22 cellular contexts compared by ENCODE assay signal in genomic region chr10:125994601-125995000, GRCh38.
A peak's percentile ranks its signal among the peaks of the same experiment; 100 is the strongest.
DNase-seq lines count a peak whose midpoint lies in the region; ATAC-seq and TF ChIP-seq lines count a peak whose summit lies in the region.
"Had no signal": no experiment of that assay in that cellular context is flagged by ENCODE, and none has a peak within 500 bp of the region (broad histone marks: within the 10 kb centered on the region; RNA-seq: fewer than 3 reads in every experiment).

No MANE protein-coding gene starts in this region.

- no peak overlapping the region for H3K27ac ChIP-seq in CD4-positive, CD25-positive, alpha-beta regulatory T cell (ENCODE audit: insufficient read depth, low read length, poor library complexity, severe bottlenecking)
- no peak overlapping the region for H3K27ac ChIP-seq in neural progenitor cell
- H3K27ac ChIP-seq: 22Rv1; A549; BLaER1 treated with 17β-estradiol and CSF1 and Interleukin-3, amounts not matched to agents 10 nM and 100 nM; C4-2B had no signal

- no peak overlapping the region for H2AFZ ChIP-seq in neural progenitor cell (replicated peaks)

- H3K4me1 ChIP-seq in CD4-positive, CD25-positive, alpha-beta regulatory T cell (ENCODE audit: control insufficient read depth, insufficient read depth, low read length, poor library complexity, severe bottlenecking): peaks cover 17% of the 10 kb centered on the region
- H3K4me1 ChIP-seq in adipocyte (ENCODE audit: control insufficient read depth, insufficient read depth, low read length): peaks cover 19% of the 10 kb centered on the region
- H3K4me1 ChIP-seq in neural progenitor cell: peaks cover 22% of the 10 kb centered on the region
- H3K4me1 ChIP-seq: A549; BLaER1 treated with 17β-estradiol and CSF1 and Interleukin-3, amounts not matched to agents 10 nM and 100 nM had no signal

- H3K27me3 ChIP-seq in CD4-positive, CD25-positive, alpha-beta regulatory T cell (ENCODE audit: control insufficient read depth, insufficient read depth, low read length): no peaks in the 10 kb centered on the region
- H3K27me3 ChIP-seq in adipocyte (replicated peaks; ENCODE audit: control insufficient read depth, insufficient read depth, low read length): no peaks in the 10 kb centered on the region
- H3K27me3 ChIP-seq in neural progenitor cell: no peaks in the 10 kb centered on the region
- H3K27me3 ChIP-seq: BLaER1 treated with 17β-estradiol and CSF1 and Interleukin-3, amounts not matched to agents 10 nM and 100 nM had no signal

- H3K79me2 ChIP-seq in neural progenitor cell (ENCODE audit: low read depth): no peaks in the 10 kb centered on the region

- H3K9ac ChIP-seq in adipocyte (ENCODE audit: low read length): peak overlapping the region; percentile 25
- no peak overlapping the region for H3K9ac ChIP-seq in neural progenitor cell
- H3K9ac ChIP-seq: BLaER1 treated with 17β-estradiol and CSF1 and Interleukin-3, amounts not matched to agents 10 nM and 100 nM had no signal

- H3K4me2 ChIP-seq in neural progenitor cell: no peak overlapping the region
- H3K4me2 ChIP-seq: A549; BLaER1 treated with 17β-estradiol and CSF1 and Interleukin-3, amounts not matched to agents 10 nM and 100 nM had no signal

- DNase-seq in CD4-positive, CD25-positive, alpha-beta regulatory T cell: no peak
- DNase-seq in adipocyte (ENCODE audit: low read depth) (no peak), neural progenitor cell (ENCODE audit: low spot score) (peak; percentile 52)
- DNase-seq in activated CD4-positive, alpha-beta T cell treated with anti-CD3 and anti-CD28 coated beads, Interleukin-2, amount 50 U/mL, for 48 hours: no peak
- DNase-seq in stimulated activated CD4-positive, alpha-beta T cell treated with anti-CD3 and anti-CD28 coated beads, Interleukin-2, amount 100 ng/mL, for 24 hours: no peak
- DNase-seq: AML-193; CD4-positive, alpha-beta memory T cell; CD8-positive, alpha-beta memory T cell; COR-L47; DMS 273 treated with DMSO at 0.1 percent for 48 hours; DMS153; DMS53; DMS79; DND-41; EL; GDM1 had no signal

- H3K9me3 ChIP-seq in CD4-positive, CD25-positive, alpha-beta regulatory T cell (ENCODE audit: control insufficient read depth in 2 of 2, low read length in 2 of 2): no peaks in the 10 kb centered on the region
- no peaks in the 10 kb centered on the region for H3K9me3 ChIP-seq in adipocyte (ENCODE audit: control insufficient read depth, low read length)
- no peaks in the 10 kb centered on the region for H3K9me3 ChIP-seq in neural progenitor cell (ENCODE audit: low read depth)
- H3K9me3 ChIP-seq: A549 had no signal

- ATAC-seq in CD4-positive, CD25-positive, alpha-beta regulatory T cell (ENCODE audit: low read depth in 2 of 2): no peak
- ATAC-seq: A549, GM12878 had no signal

- peaks cover 8 to 26% (median 19%) of the 10 kb centered on the region in 4 donors for H3K4me1 Mint-ChIP-seq in CD4-positive, CD25-positive, alpha-beta regulatory T cell
- H3K4me1 Mint-ChIP-seq in neural progenitor cell: peaks cover 6% of the 10 kb centered on the region
- H3K4me1 Mint-ChIP-seq: B cell had no signal

- peak overlapping the region in 2 of 4 donors; percentile 90 to 92 for H3K4me3 Mint-ChIP-seq in CD4-positive, CD25-positive, alpha-beta regulatory T cell
- no peak overlapping the region for H3K4me3 Mint-ChIP-seq in neural progenitor cell
- H3K4me3 Mint-ChIP-seq: B cell; CD4-positive, alpha-beta memory T cell; CD8-positive, alpha-beta memory T cell had no signal

- H3K27me3 Mint-ChIP-seq in CD4-positive, CD25-positive, alpha-beta regulatory T cell: no peaks in the 10 kb centered on the region
- H3K27me3 Mint-ChIP-seq in neural progenitor cell (ENCODE audit: insufficient read depth, low read depth): peaks cover 2% of the 10 kb centered on the region

- peaks cover 12% of the 10 kb centered on the region for H3F3A ChIP-seq in neural progenitor cell (ENCODE audit: low read depth)

- no peak overlapping the region for H3K4me3 ChIP-seq in CD4-positive, CD25-positive, alpha-beta regulatory T cell (ENCODE audit: low read depth, low read length)
- no peak overlapping the region for H3K4me3 ChIP-seq in adipocyte (ENCODE audit: low read length)
- H3K4me3 ChIP-seq in neural progenitor cell: no peak overlapping the region
- H3K4me3 ChIP-seq: A549; BLaER1 treated with 17β-estradiol and CSF1 and Interleukin-3, amounts not matched to agents 10 nM and 100 nM; GM12878 had no signal

- peaks cover 0 to 5% (median 0%) of the 10 kb centered on the region in 7 donors for H3K9me3 Mint-ChIP-seq in CD4-positive, CD25-positive, alpha-beta regulatory T cell
- peaks cover 3% of the 10 kb centered on the region for H3K9me3 Mint-ChIP-seq in neural progenitor cell
- H3K9me3 Mint-ChIP-seq: CD4-positive, alpha-beta memory T cell had no signal

- H3K36me3 Mint-ChIP-seq in CD4-positive, CD25-positive, alpha-beta regulatory T cell: no peaks in the 10 kb centered on the region
- H3K36me3 Mint-ChIP-seq in neural progenitor cell: peaks cover 2% of the 10 kb centered on the region
- H3K36me3 Mint-ChIP-seq: CD4-positive, alpha-beta memory T cell; CD8-positive, alpha-beta memory T cell had no signal

- H3K27ac Mint-ChIP-seq in CD4-positive, CD25-positive, alpha-beta regulatory T cell: peak overlapping the region in 2 of 3 donors; percentile 28 to 89
- no peak overlapping the region for H3K27ac Mint-ChIP-seq in neural progenitor cell
- H3K27ac Mint-ChIP-seq: B cell; CD4-positive, alpha-beta memory T cell; CD8-positive, alpha-beta memory T cell had no signal

- no peak for TF ChIP-seq CTCF in neural progenitor cell (IDR thresholded peaks at IDR 0.05)

- H4K20me1 ChIP-seq in neural progenitor cell (ENCODE audit: low read depth): no peaks in the 10 kb centered on the region
- H4K20me1 ChIP-seq: BLaER1 treated with 17β-estradiol and CSF1 and Interleukin-3, amounts not matched to agents 10 nM and 100 nM had no signal

- no peaks in the 10 kb centered on the region for H3K36me3 ChIP-seq in CD4-positive, CD25-positive, alpha-beta regulatory T cell (ENCODE audit: control insufficient read depth, insufficient read depth, low read length)
- H3K36me3 ChIP-seq in adipocyte (ENCODE audit: control insufficient read depth, insufficient read depth, low read length, severe bottlenecking) (peaks cover 4% of the 10 kb centered on the region), neural progenitor cell (no peaks in the 10 kb centered on the region)
- H3K36me3 ChIP-seq: BLaER1 treated with 17β-estradiol and CSF1 and Interleukin-3, amounts not matched to agents 10 nM and 100 nM had no signal
